1 cellular context compared by ENCODE assay signal in the genomic region with DNA sequence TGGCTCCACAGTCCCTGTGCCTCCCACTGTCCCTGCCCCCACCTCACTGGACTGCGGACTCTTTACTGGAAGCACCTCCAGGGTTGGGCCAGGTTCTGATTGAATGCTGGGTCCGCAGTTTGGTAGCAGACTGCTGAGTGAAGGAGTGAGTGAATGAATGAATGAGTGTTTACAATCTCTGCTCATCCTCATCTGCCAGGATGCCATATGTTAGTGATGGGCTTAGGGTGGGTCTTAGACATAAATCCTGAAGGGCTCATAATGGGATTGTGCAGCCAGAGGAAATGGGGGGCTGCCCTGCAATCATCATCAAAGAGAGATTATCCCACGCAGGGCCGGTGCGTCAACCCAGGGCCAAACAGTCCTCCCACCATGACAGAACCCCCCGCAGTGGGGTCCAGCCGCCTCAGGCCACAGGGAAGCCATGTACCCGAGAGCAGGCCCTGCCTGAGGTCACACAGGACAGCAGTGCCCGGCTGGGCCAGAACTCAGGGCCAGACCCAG.
TF ChIP-seq lines count a peak whose summit lies in the region.

No MANE protein-coding gene starts in this region.

TF ChIP-seq in H1, 55 proteins besides CTCF, POLR2A, EP300 and RAD21:
- no peak for TF ChIP-seq HDAC2 (IDR thresholded peaks at IDR 0.05; ENCODE audit: borderline replicate concordance in 1 of 2, low read depth in 2 of 2, low read length in 2 of 2)
- no peak for TF ChIP-seq BACH1 (IDR thresholded peaks at IDR 0.05; ENCODE audit: low read length)
